In the genomic region with DNA sequence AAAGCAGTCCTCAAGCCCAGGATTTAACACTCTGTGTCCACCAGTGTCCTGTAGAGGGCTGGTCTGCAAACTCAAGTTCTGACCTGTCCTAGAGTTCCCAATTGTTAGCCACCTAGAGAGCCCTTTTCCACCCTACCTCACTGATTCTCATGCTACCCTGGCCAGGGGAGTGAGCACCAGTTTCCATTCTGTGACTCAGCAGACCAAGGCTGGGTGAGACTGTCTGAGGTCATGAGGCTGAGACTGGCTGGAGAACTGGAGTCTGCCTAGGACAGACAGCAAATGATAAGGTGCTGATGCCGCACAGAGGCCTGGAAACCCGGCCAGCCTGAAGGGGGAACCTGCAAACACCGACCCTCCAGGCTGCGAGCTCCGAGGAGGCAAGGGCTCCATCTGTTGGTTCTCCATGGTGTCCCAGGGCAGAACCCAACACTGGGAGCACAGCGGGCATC, we compare ENCODE assay signal across 13 cellular contexts. TPM values are rescaled to one million over a fixed set of nuclear protein-coding genes. Genes with fewer than 3 reads are reported as not detected.
DNase-seq lines count a peak whose midpoint lies in the region; ATAC-seq and TF ChIP-seq lines count a peak whose summit lies in the region.
"Had no signal": no experiment of that assay in that cellular context is flagged by ENCODE, and none has a peak within 500 bp of the region (broad histone marks: within the 10 kb centered on the region; RNA-seq: fewer than 3 reads in every experiment).

No MANE protein-coding gene starts in this region.

- no peak for ATAC-seq in mucosa of descending colon
- ATAC-seq: pancreas had no signal

- no peaks in the 10 kb centered on the region for H3K36me3 ChIP-seq in osteoblast (ENCODE audit: insufficient read depth, low read length)
- no peaks in the 10 kb centered on the region for H3K36me3 ChIP-seq in mucosa of descending colon (ENCODE audit: low read depth)
- H3K36me3 ChIP-seq: BLaER1 treated with 17β-estradiol and CSF1 and Interleukin-3, amounts not matched to agents 10 nM and 100 nM; pancreas; SJSA1 had no signal

- H3K27ac ChIP-seq in osteoblast (ENCODE audit: low read depth, low read length) (no peak overlapping the region), dorsolateral prefrontal cortex (no peak overlapping the region)
- H3K27ac ChIP-seq: BLaER1 treated with 17β-estradiol and CSF1 and Interleukin-3, amounts not matched to agents 10 nM and 100 nM; pancreas; SJSA1 had no signal

- H3K27me3 ChIP-seq in osteoblast (ENCODE audit: insufficient read depth, low read length), result no peaks in the 10 kb centered on the region
- H3K27me3 ChIP-seq in dorsolateral prefrontal cortex, result no peaks in the 10 kb centered on the region
- H3K27me3 ChIP-seq: BLaER1 treated with 17β-estradiol and CSF1 and Interleukin-3, amounts not matched to agents 10 nM and 100 nM; pancreas; SJSA1 had no signal

- H4K20me1 ChIP-seq in osteoblast (ENCODE audit: insufficient read depth, low read length), result no peaks in the 10 kb centered on the region
- H4K20me1 ChIP-seq: BLaER1 treated with 17β-estradiol and CSF1 and Interleukin-3, amounts not matched to agents 10 nM and 100 nM had no signal

- H3K4me3 ChIP-seq in NB4 (ENCODE audit: low read depth, low read length) (no peak overlapping the region), cardiac fibroblast (replicated peaks in 1 of 2; ENCODE audit: low read depth in 2 of 2, low read length in 2 of 2) (no peak overlapping the region), osteoblast (ENCODE audit: insufficient read depth, low read length) (no peak overlapping the region), dorsolateral prefrontal cortex (no peak overlapping the region), mucosa of descending colon (no peak overlapping the region)
- H3K4me3 ChIP-seq: BLaER1 treated with 17β-estradiol and CSF1 and Interleukin-3, amounts not matched to agents 10 nM and 100 nM; pancreas; SJSA1 had no signal

- peaks cover 44% of the 10 kb centered on the region for H3K79me2 ChIP-seq in osteoblast (ENCODE audit: insufficient read depth, low read length)

- no peaks in the 10 kb centered on the region for H3K9me3 ChIP-seq in osteoblast (ENCODE audit: low read depth, low read length)
- no peaks in the 10 kb centered on the region for H3K9me3 ChIP-seq in mucosa of descending colon
- H3K9me3 ChIP-seq: BLaER1 treated with 17β-estradiol and CSF1 and Interleukin-3, amounts not matched to agents 10 nM and 100 nM; pancreas; SJSA1 had no signal

- TF ChIP-seq CTCF in NB4 (IDR thresholded peaks at IDR 0.05; ENCODE audit: low read depth, low read length), result peak; percentile 13
- TF ChIP-seq CTCF in cardiac fibroblast (IDR thresholded peaks at IDR 0.05; ENCODE audit: low read depth, low read length), result peak; percentile 2
- no peak for TF ChIP-seq CTCF in osteoblast (IDR thresholded peaks at IDR 0.05; ENCODE audit: extremely low read depth, low read depth, low read length)
- TF ChIP-seq CTCF in dorsolateral prefrontal cortex (IDR thresholded peaks at IDR 0.05 in 54 of 56, conservative IDR thresholded peaks at IDR 0.05 in 2 of 56; ENCODE audit: low read depth in 1 of 56, partially characterized antibody in 56 of 56), result peak in 1 of 56 donors; percentile 13
- no peak for TF ChIP-seq CTCF in mucosa of descending colon (IDR thresholded peaks at IDR 0.05)

- H2AFZ ChIP-seq in osteoblast (ENCODE audit: low read length), result no peak overlapping the region

- H3K4me1 ChIP-seq in osteoblast (ENCODE audit: insufficient read depth, low read length), result peaks cover 21% of the 10 kb centered on the region
- no peaks in the 10 kb centered on the region for H3K4me1 ChIP-seq in mucosa of descending colon (ENCODE audit: low read depth)
- H3K4me1 ChIP-seq: BLaER1 treated with 17β-estradiol and CSF1 and Interleukin-3, amounts not matched to agents 10 nM and 100 nM; pancreas; SJSA1 had no signal

- peak; percentile 6 for DNase-seq in activated CD4-positive, alpha-beta T cell treated with anti-CD3 and anti-CD28 coated beads for 48 hours
- no peak for DNase-seq in activated CD4-positive, alpha-beta T cell treated with anti-CD3 and anti-CD28 coated beads, Interleukin-2, amount 50 U/mL, for 1 hour
- DNase-seq in NB4 (ENCODE audit: low read depth), result peak; percentile 15
- peak; percentile 40 to 52 for DNase-seq in cardiac fibroblast (ENCODE audit: low read depth in 2 of 2)
- DNase-seq in osteoblast (ENCODE audit: insufficient read length, low spot score, missing footprints), result peak; percentile 77
- no peak for DNase-seq in dorsolateral prefrontal cortex
- DNase-seq in mucosa of descending colon, result no peak
- no peak for DNase-seq in NCI-H1436 (lab: John Stamatoyannopoulos, UW)
- DNase-seq: amygdala, NCI-H2171, pancreas had no signal

- no peak overlapping the region for H3K4me2 ChIP-seq in osteoblast (ENCODE audit: insufficient read depth, low read length)
- H3K4me2 ChIP-seq: BLaER1 treated with 17β-estradiol and CSF1 and Interleukin-3, amounts not matched to agents 10 nM and 100 nM had no signal

- intact Hi-C loops in dorsolateral prefrontal cortex (cut with DNase I) (no loop called here), mucosa of descending colon (cut with DNase I, micrococcal nuclease) (no loop called here)

- no peak for TF ChIP-seq POLR2A in NB4 (IDR thresholded peaks at IDR 0.05; ENCODE audit: extremely low read depth, insufficient read length)

RNA-seq across cellular contexts. Expression of a gene that starts 13.7 kb away (rescaled TPM):
- total RNA-seq in osteoblast, result 2.4 and 2.9 TPM in 2 replicates
- total RNA-seq in dorsolateral prefrontal cortex, result 10 to 100 TPM in 35 of 120 experiments, 1 to 10 TPM in 85; 2.8 to 18.5 (median 9.0) TPM
- total RNA-seq in mucosa of descending colon, result under 1 TPM; 0.09 to 0.24 (median 0.14) TPM

Comparison
In these comparisons a context has a peak if more than half of its experiments do, and no peak if none do; other contexts are left out.
1. DNase-seq: peak in activated CD4-positive, alpha-beta T cell treated with anti-CD3 and anti-CD28 coated beads for 48 hours (single experiment), NB4 (single experiment), cardiac fibroblast (2 of 2) and osteoblast (single experiment); none in activated CD4-positive, alpha-beta T cell treated with anti-CD3 and anti-CD28 coated beads, Interleukin-2, amount 50 U/mL, for 1 hour (single experiment), dorsolateral prefrontal cortex (0 of 10), mucosa of descending colon (0 of 3) and NCI-H1436 (single experiment).
2. CTCF ChIP-seq: peak in NB4 (single experiment) and cardiac fibroblast (single experiment); none in osteoblast (single experiment) and mucosa of descending colon (single experiment).